ENCODE assay signal across 22 cellular contexts in the genomic region with DNA sequence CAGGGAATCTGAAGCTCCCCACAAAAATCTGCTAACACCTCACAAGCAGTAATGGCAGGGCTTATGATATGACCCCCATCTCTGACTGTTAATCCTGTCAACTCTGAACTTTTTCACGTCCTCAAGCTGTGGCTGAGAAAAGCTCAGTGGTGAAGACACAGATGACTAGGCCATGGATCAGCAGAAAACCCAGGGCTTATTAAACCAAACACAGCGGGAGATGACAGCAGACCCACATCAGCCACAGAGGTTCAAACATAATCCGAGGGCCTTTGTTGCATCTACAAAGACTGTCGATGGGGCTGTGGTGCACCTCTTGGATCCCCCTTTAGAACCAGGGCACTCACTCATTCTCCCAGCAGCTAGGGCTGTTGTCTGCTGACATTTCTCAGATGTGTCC. TPM values are rescaled to one million over a fixed set of nuclear protein-coding genes. Genes with fewer than 3 reads are reported as not detected.
DNase-seq lines count a peak whose midpoint lies in the region; ATAC-seq and TF ChIP-seq lines count a peak whose summit lies in the region.
"Had no signal": no experiment of that assay in that cellular context is flagged by ENCODE, and none has a peak within 500 bp of the region (broad histone marks: within the 10 kb centered on the region; RNA-seq: fewer than 3 reads in every experiment).

No MANE protein-coding gene starts in this region.

- peak; percentile 82 to 84 for ATAC-seq in activated T-cell treated with anti-CD3 and anti-CD28 coated beads, Interleukin-2, amount 50 U/mL, for 72 hours (replicated peaks in 1 of 2)
- ATAC-seq in naive thymus-derived CD8-positive, alpha-beta T cell = no peak
- ATAC-seq in GM21528 (IDR thresholded peaks at IDR 0.05; ENCODE audit: low FRiP score, unreplicated experiment) = no peak

- CTCF ChIA-PET in Caco-2 (lab: Charles Lee) = no interaction called here

- H3K4me3 Mint-ChIP-seq in activated T-cell treated with anti-CD3 and anti-CD28 coated beads, Interleukin-2, amount 50 U/mL, for 24 hours = no peak overlapping the region
- no peak overlapping the region for H3K4me3 Mint-ChIP-seq in Caco-2 (ENCODE audit: unreplicated experiment)
- H3K4me3 Mint-ChIP-seq in activated T-cell treated with anti-CD3 and anti-CD28 coated beads, Interleukin-2, amount 50 U/mL, for 72 hours = peak overlapping the region; percentile 36 to 89
- peak overlapping the region in 8 of 10 donors; percentile 19 to 86 (median 44) for H3K4me3 Mint-ChIP-seq in naive thymus-derived CD8-positive, alpha-beta T cell
- H3K4me3 Mint-ChIP-seq: CD14-positive monocyte had no signal

- no peak for DNase-seq in activated T-cell treated with anti-CD3 and anti-CD28 coated beads, Interleukin-2, amount 50 U/mL, for 24 hours
- DNase-seq in activated T-cell treated with anti-CD3 and anti-CD28 coated beads, Interleukin-2, amount 50 U/mL, for 1 hour = no peak
- DNase-seq in Caco-2 (no peak), NK-92 (lab: John Stamatoyannopoulos, UW; ENCODE audit: unreplicated experiment) (no peak), SKM-1 treated with dmso at 0.1 percent for 144 hours (lab: John Stamatoyannopoulos, UW; ENCODE audit: unreplicated experiment) (no peak)
- peak; percentile 75 to 77 for DNase-seq in activated T-cell treated with anti-CD3 and anti-CD28 coated beads, Interleukin-2, amount 50 U/mL, for 72 hours
- no peak for DNase-seq in naive thymus-derived CD8-positive, alpha-beta T cell
- DNase-seq: ACHN, activated gamma-delta T cell treated with Interleukin-2 at 50 U/mL for 16 hours, DMS79 treated with DMSO at 0.1 percent for 48 hours, hippocampal formation, islet precursor cell, Kasumi-1, NCI-H1092, NCI-H2081 treated with DMSO at 0.1 percent for 48 hours, NCI-H526, posterior cingulate gyrus, SHP77 treated with DMSO at 0.1 percent for 48 hours, transverse colon had no signal

- H3K27ac Mint-ChIP-seq in activated T-cell treated with anti-CD3 and anti-CD28 coated beads, Interleukin-2, amount 50 U/mL, for 24 hours = peak overlapping the region; percentile 90
- H3K27ac Mint-ChIP-seq in Caco-2 (ENCODE audit: unreplicated experiment) = peak overlapping the region; percentile 22
- peak overlapping the region; percentile 35 for H3K27ac Mint-ChIP-seq in activated T-cell treated with anti-CD3 and anti-CD28 coated beads, Interleukin-2, amount 50 U/mL, for 72 hours
- H3K27ac Mint-ChIP-seq in naive thymus-derived CD8-positive, alpha-beta T cell = peak overlapping the region in 2 of 10 donors; percentile 67 to 80

- peaks cover 21% of the 10 kb centered on the region for H3K4me1 ChIP-seq in Caco-2

- no peak overlapping the region for H3K4me3 ChIP-seq in Caco-2 (ENCODE audit: low read depth, low read length)
- H3K4me3 ChIP-seq: coronary artery, transverse colon had no signal

- no peaks in the 10 kb centered on the region for H3K9me3 ChIP-seq in Caco-2
- H3K9me3 ChIP-seq: transverse colon had no signal

- no peaks in the 10 kb centered on the region for H3K27me3 ChIP-seq in Caco-2 (replicated peaks; ENCODE audit: control insufficient read depth, insufficient read depth, low read length)
- H3K27me3 ChIP-seq: transverse colon had no signal

- intact Hi-C loops in Caco-2 (cut with micrococcal nuclease; ENCODE audit: unreplicated experiment) = no loop called here

- H3K27me3 Mint-ChIP-seq in activated T-cell treated with anti-CD3 and anti-CD28 coated beads, Interleukin-2, amount 50 U/mL, for 24 hours = no peaks in the 10 kb centered on the region
- no peaks in the 10 kb centered on the region for H3K27me3 Mint-ChIP-seq in Caco-2 (ENCODE audit: insufficient read depth, unreplicated experiment)
- H3K27me3 Mint-ChIP-seq in activated T-cell treated with anti-CD3 and anti-CD28 coated beads, Interleukin-2, amount 50 U/mL, for 72 hours (ENCODE audit: low read depth) = no peaks in the 10 kb centered on the region
- H3K27me3 Mint-ChIP-seq in naive thymus-derived CD8-positive, alpha-beta T cell = peaks cover 0 to 21% (median 5%) of the 10 kb centered on the region in 5 donors

- no peak for TF ChIP-seq CTCF in Caco-2 (IDR thresholded peaks at IDR 0.05; ENCODE audit: insufficient read depth in 1 of 2, low read depth in 1 of 2, low read length in 1 of 2, severe bottlenecking in 1 of 2, unreplicated experiment in 1 of 2)

- H3K4me1 Mint-ChIP-seq in activated T-cell treated with anti-CD3 and anti-CD28 coated beads, Interleukin-2, amount 50 U/mL, for 24 hours (ENCODE audit: low read depth) = peaks cover 72% of the 10 kb centered on the region
- peaks cover 30% of the 10 kb centered on the region for H3K4me1 Mint-ChIP-seq in Caco-2 (ENCODE audit: low read depth, unreplicated experiment)
- peaks cover 72% of the 10 kb centered on the region for H3K4me1 Mint-ChIP-seq in activated T-cell treated with anti-CD3 and anti-CD28 coated beads, Interleukin-2, amount 50 U/mL, for 72 hours (ENCODE audit: low read depth)
- peaks cover 46 to 75% (median 57%) of the 10 kb centered on the region in 4 donors for H3K4me1 Mint-ChIP-seq in naive thymus-derived CD8-positive, alpha-beta T cell

- no peaks in the 10 kb centered on the region for H3K9me3 Mint-ChIP-seq in activated T-cell treated with anti-CD3 and anti-CD28 coated beads, Interleukin-2, amount 50 U/mL, for 24 hours
- no peaks in the 10 kb centered on the region for H3K9me3 Mint-ChIP-seq in Caco-2 (ENCODE audit: unreplicated experiment)
- no peaks in the 10 kb centered on the region for H3K9me3 Mint-ChIP-seq in activated T-cell treated with anti-CD3 and anti-CD28 coated beads, Interleukin-2, amount 50 U/mL, for 72 hours
- H3K9me3 Mint-ChIP-seq in naive thymus-derived CD8-positive, alpha-beta T cell = no peaks in the 10 kb centered on the region
- H3K9me3 Mint-ChIP-seq: CD14-positive monocyte had no signal

- POLR2A ChIA-PET in Caco-2 (lab: Charles Lee) = no interaction called here
- POLR2A ChIA-PET in naive thymus-derived CD8-positive, alpha-beta T cell (lab: Charles Lee) = interaction anchor here (0.6 to 1.6 kb wide), 3 partner anchors 11 to 47 kb away, joined by 4 to 9 read pairs (median 4); no protein-coding TSS in a partner anchor

- no peaks in the 10 kb centered on the region; the same call in 1 of the 2 replicates for H3K36me3 ChIP-seq in Caco-2 (ENCODE audit: control insufficient read depth, insufficient read depth, low read length)

- BruUV-seq in Caco-2 (replicated peaks; lab: Mats Ljungman, UMichigan) = no TSS peak

- peaks cover 60% of the 10 kb centered on the region for H3K36me3 Mint-ChIP-seq in activated T-cell treated with anti-CD3 and anti-CD28 coated beads, Interleukin-2, amount 50 U/mL, for 24 hours (ENCODE audit: low read depth)
- H3K36me3 Mint-ChIP-seq in Caco-2 (ENCODE audit: insufficient read depth, unreplicated experiment) = peaks cover 72% of the 10 kb centered on the region
- H3K36me3 Mint-ChIP-seq in activated T-cell treated with anti-CD3 and anti-CD28 coated beads, Interleukin-2, amount 50 U/mL, for 72 hours (ENCODE audit: insufficient read depth in 2 of 2) = peaks cover 9 to 17% of the 10 kb centered on the region in 2 donors
- H3K36me3 Mint-ChIP-seq in naive thymus-derived CD8-positive, alpha-beta T cell = peaks cover 5 to 27% (median 6%) of the 10 kb centered on the region in 3 donors

RNA-seq across cellular contexts. Expression of a gene that starts 50.4 kb away (rescaled TPM):
- 307 and 324 TPM in 2 replicates for total RNA-seq in Caco-2 (2022)
- total RNA-seq in activated T-cell treated with anti-CD3 and anti-CD28 coated beads, Interleukin-2, amount 50 U/mL, for 72 hours = 10 to 100 TPM; 54.1 to 55.0 TPM
- 10 to 100 TPM; 18.7 to 27.0 TPM for total RNA-seq in naive thymus-derived CD8-positive, alpha-beta T cell
- polyA plus RNA-seq in naive thymus-derived CD8-positive, alpha-beta T cell = 10 to 100 TPM; 12.7 to 17.0 (median 16.3) TPM

RNA-seq across cellular contexts. Expression of a gene that starts 50.4 kb away (rescaled TPM):
- 20.0 and 22.5 TPM in 2 replicates for total RNA-seq in Caco-2 (2022)
- 1 to 10 TPM; 5.5 to 7.6 TPM for total RNA-seq in activated T-cell treated with anti-CD3 and anti-CD28 coated beads, Interleukin-2, amount 50 U/mL, for 72 hours
- total RNA-seq in naive thymus-derived CD8-positive, alpha-beta T cell = 1 to 10 TPM; 6.9 TPM
- polyA plus RNA-seq in naive thymus-derived CD8-positive, alpha-beta T cell = under 1 TPM; 0.14 to 0.77 (median 0.64) TPM

Comparison
In these comparisons a context has a peak if more than half of its experiments do, and no peak if none do; other contexts are left out.
1. DNase-seq: peak in activated T-cell treated with anti-CD3 and anti-CD28 coated beads, Interleukin-2, amount 50 U/mL, for 72 hours (2 of 2); none in activated T-cell treated with anti-CD3 and anti-CD28 coated beads, Interleukin-2, amount 50 U/mL, for 24 hours (single experiment), activated T-cell treated with anti-CD3 and anti-CD28 coated beads, Interleukin-2, amount 50 U/mL, for 1 hour (single experiment), Caco-2 (0 of 2), naive thymus-derived CD8-positive, alpha-beta T cell (0 of 10), NK-92 (single experiment) and SKM-1 treated with dmso at 0.1 percent for 144 hours (single experiment).
2. H3K4me3 Mint-ChIP-seq: peak in activated T-cell treated with anti-CD3 and anti-CD28 coated beads, Interleukin-2, amount 50 U/mL, for 72 hours (2 of 2) and naive thymus-derived CD8-positive, alpha-beta T cell (8 of 10); none in activated T-cell treated with anti-CD3 and anti-CD28 coated beads, Interleukin-2, amount 50 U/mL, for 24 hours (single experiment) and Caco-2 (single experiment).
3. ATAC-seq: peak in activated T-cell treated with anti-CD3 and anti-CD28 coated beads, Interleukin-2, amount 50 U/mL, for 72 hours (2 of 2); none in naive thymus-derived CD8-positive, alpha-beta T cell (0 of 2) and GM21528 (single experiment).